30 cellular contexts compared by ENCODE assay signal in genomic region chr22:17665248-17665647, GRCh38.
"Had no signal": no experiment of that assay in that cellular context is flagged by ENCODE, and none has a peak within 500 bp of the region (broad histone marks: within the 10 kb centered on the region; RNA-seq: fewer than 3 reads in every experiment).

No MANE protein-coding gene starts in this region.

- DNase-seq: activated CD4-positive, alpha-beta T cell treated with anti-CD3 and anti-CD28 coated beads, Interleukin-2, amount 10 ng/mL, durations not matched to agents 24 days and 14 days; activated CD4-positive, alpha-beta T cell treated with anti-CD3 and anti-CD28 coated beads, Interleukin-2, amount 50 U/mL, for 4 hours; activated CD8-positive, alpha-beta T cell treated with anti-CD3 and anti-CD28 coated beads for 36 hours; activated effector memory CD4-positive, alpha-beta T cell treated with anti-CD3 and anti-CD28 coated beads, Interleukin-2, amount 50 U/mL, for 16 hours; activated naive CD4-positive, alpha-beta T cell; activated naive CD8-positive, alpha-beta T cell treated with anti-CD3 and anti-CD28 coated beads, Interleukin-2, amount 10 ng/mL, durations not matched to agents 7 days and 5 days; activated T-cell treated with anti-CD3 and anti-CD28 coated beads, Interleukin-2, amount 50 U/mL, for 1 hour; activated T-cell treated with anti-CD3 and anti-CD28 coated beads, Interleukin-2, amount 50 U/mL, for 72 hours; amygdala; NCI-H1105; NCI-H1417 treated with DMSO at 0.1 percent for 48 hours; NCI-H187 treated with DMSO at 0.1 percent for 48 hours; NCI-H2081; NCI-H2171 treated with DMSO at 0.1 percent for 48 hours; NCI-H2227 treated with DMSO at 0.1 percent for 48 hours; NCI-H446; NCI-H510A treated with DMSO at 0.1 percent for 48 hours; NCI-H526 treated with DMSO at 0.1 percent for 48 hours; NCI-H774; SHP77 treated with DMSO at 0.1 percent for 48 hours; SK-N-SH had no signal

- H3K4me3 Mint-ChIP-seq: activated CD4-positive, alpha-beta T cell treated with anti-CD3 and anti-CD28 coated beads, Interleukin-2, amount 10 ng/mL, durations not matched to agents 24 days and 14 days; activated CD8-positive, alpha-beta T cell treated with anti-CD3 and anti-CD28 coated beads for 36 hours; activated naive CD4-positive, alpha-beta T cell treated with anti-CD3 and anti-CD28 coated beads, Interleukin-2, amount 50 U/mL, for 24 hours; activated naive CD8-positive, alpha-beta T cell treated with anti-CD3 and anti-CD28 coated beads, Interleukin-2, amount 10 ng/mL, durations not matched to agents 7 days and 5 days; activated T-cell treated with anti-CD3 and anti-CD28 coated beads, Interleukin-2, amount 50 U/mL, for 72 hours; activated T-helper 17 cell treated with anti-CD3 and anti-CD28 coated beads, Interleukin-2, amount 50 U/mL, for 72 hours; T-helper 1 cell treated with Interleukin-12 subunit alpha and Interleukin-12 subunit beta and Interleukin-4 antibody, amounts not matched to agents 30 μg/mL and 1 μg/mL, for 36 hours; T-helper 2 cell treated with Interferon-gamma antibody and Interleukin-4, amounts not matched to agents 5 μg/mL and 100 μg/mL, for 36 hours had no signal

- H3K27ac ChIP-seq: ascending aorta, cardiac muscle cell, SJSA1 had no signal

- H3K27me3 Mint-ChIP-seq: activated CD4-positive, alpha-beta T cell treated with anti-CD3 and anti-CD28 coated beads, Interleukin-2, amount 10 ng/mL, durations not matched to agents 24 days and 14 days; activated CD8-positive, alpha-beta T cell treated with anti-CD3 and anti-CD28 coated beads for 36 hours; activated naive CD4-positive, alpha-beta T cell treated with anti-CD3 and anti-CD28 coated beads, Interleukin-2, amount 50 U/mL, for 24 hours; activated naive CD8-positive, alpha-beta T cell treated with anti-CD3 and anti-CD28 coated beads, Interleukin-2, amount 10 ng/mL, durations not matched to agents 7 days and 5 days; activated T-helper 17 cell treated with anti-CD3 and anti-CD28 coated beads, Interleukin-2, amount 50 U/mL, for 72 hours had no signal

- H3K4me2 ChIP-seq: SK-N-SH had no signal

- H3K9ac ChIP-seq: SK-N-SH had no signal

- ATAC-seq: activated CD8-positive, alpha-beta T cell treated with anti-CD3 and anti-CD28 coated beads for 36 hours; activated T-cell treated with anti-CD3 and anti-CD28 coated beads, Interleukin-2, amount 50 U/mL, for 72 hours; activated T-helper 17 cell treated with anti-CD3 and anti-CD28 coated beads, Interleukin-2, amount 50 U/mL, for 72 hours; Panc1 had no signal

- H3K27ac Mint-ChIP-seq: activated CD4-positive, alpha-beta T cell treated with anti-CD3 and anti-CD28 coated beads, Interleukin-2, amount 10 ng/mL, durations not matched to agents 24 days and 14 days; activated CD8-positive, alpha-beta T cell treated with anti-CD3 and anti-CD28 coated beads for 36 hours; activated naive CD4-positive, alpha-beta T cell treated with anti-CD3 and anti-CD28 coated beads, Interleukin-2, amount 50 U/mL, for 24 hours; activated naive CD8-positive, alpha-beta T cell treated with anti-CD3 and anti-CD28 coated beads, Interleukin-2, amount 10 ng/mL, durations not matched to agents 7 days and 5 days; activated T-cell treated with anti-CD3 and anti-CD28 coated beads, Interleukin-2, amount 50 U/mL, for 72 hours; activated T-helper 17 cell treated with anti-CD3 and anti-CD28 coated beads, Interleukin-2, amount 50 U/mL, for 72 hours; T-helper 1 cell treated with Interleukin-12 subunit alpha and Interleukin-12 subunit beta and Interleukin-4 antibody, amounts not matched to agents 30 μg/mL and 1 μg/mL, for 36 hours; T-helper 2 cell treated with Interferon-gamma antibody and Interleukin-4, amounts not matched to agents 5 μg/mL and 100 μg/mL, for 36 hours had no signal

- H3K4me3 ChIP-seq: ascending aorta, cardiac muscle cell, SJSA1 had no signal

- FAIRE-seq: TTC549 had no signal

- H3K4me1 ChIP-seq: ascending aorta, SJSA1 had no signal

- H3K27me3 ChIP-seq: ascending aorta, cardiac muscle cell, SJSA1 had no signal

- H3K9me3 ChIP-seq: ascending aorta, SJSA1, SK-N-SH had no signal

- H3K4me1 Mint-ChIP-seq: activated CD4-positive, alpha-beta T cell treated with anti-CD3 and anti-CD28 coated beads, Interleukin-2, amount 10 ng/mL, durations not matched to agents 24 days and 14 days; activated naive CD8-positive, alpha-beta T cell treated with anti-CD3 and anti-CD28 coated beads, Interleukin-2, amount 10 ng/mL, durations not matched to agents 7 days and 5 days had no signal

- H3K9me3 Mint-ChIP-seq: activated naive CD4-positive, alpha-beta T cell treated with anti-CD3 and anti-CD28 coated beads, Interleukin-2, amount 50 U/mL, for 24 hours; activated T-helper 17 cell treated with anti-CD3 and anti-CD28 coated beads, Interleukin-2, amount 50 U/mL, for 72 hours had no signal
